In the genomic region with DNA sequence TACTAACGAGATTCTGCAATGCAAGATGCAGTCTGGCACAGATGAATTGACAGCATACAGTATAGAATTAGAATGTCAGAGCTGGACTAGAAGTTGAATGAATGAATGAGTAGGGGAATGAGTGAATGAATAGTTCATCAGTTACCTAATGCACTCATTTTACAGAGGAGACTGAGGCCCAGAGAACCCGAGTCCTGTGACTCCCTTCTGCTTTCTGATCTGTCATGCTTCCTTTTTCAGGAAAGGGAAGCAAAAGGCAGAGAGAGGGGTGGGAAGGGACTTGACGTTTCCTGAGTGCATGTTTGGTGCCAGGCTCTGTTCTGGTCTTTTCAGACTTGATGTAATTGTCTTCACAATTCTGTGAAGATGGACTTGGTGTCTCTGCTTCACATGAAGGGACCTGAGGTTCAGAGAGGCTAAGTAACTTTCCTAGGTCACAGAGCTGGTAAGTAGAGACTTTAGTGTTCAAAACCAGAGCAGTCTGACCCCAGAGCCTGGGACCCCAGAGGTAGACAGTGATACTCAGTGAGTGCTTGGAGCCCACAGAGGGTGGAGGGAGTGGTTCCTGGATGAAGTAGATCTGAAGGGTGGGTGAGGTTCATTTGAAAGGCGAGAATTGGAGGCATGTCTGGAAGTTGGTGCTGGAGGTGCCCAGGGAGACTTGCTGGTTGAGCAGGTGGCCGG, we compare ENCODE assay signal across 1 cellular context.
TF ChIP-seq lines count a peak whose summit lies in the region.

No MANE protein-coding gene starts in this region.

TF ChIP-seq in HCT116, 20 proteins besides CTCF, POLR2A, EP300 and RAD21:
- TF ChIP-seq CEBPB (IDR thresholded peaks at IDR 0.05; ENCODE audit: low read depth) = no peak
- TF ChIP-seq CBX3 (IDR thresholded peaks at IDR 0.05; ENCODE audit: low read depth) = no peak
- no peak for TF ChIP-seq SP1 (IDR thresholded peaks at IDR 0.05; ENCODE audit: low read depth)
- TF ChIP-seq EZH2phosphoT487 (IDR thresholded peaks at IDR 0.05; ENCODE audit: borderline replicate concordance) = no peak
- TF ChIP-seq SIN3A (IDR thresholded peaks at IDR 0.05; ENCODE audit: low read depth) = no peak
- TF ChIP-seq YY1 (IDR thresholded peaks at IDR 0.05; ENCODE audit: extremely low read depth, insufficient replicate concordance, low read depth, low read length) = no peak
- no peak for TF ChIP-seq EZH2 (IDR thresholded peaks at IDR 0.05)
- TF ChIP-seq SRF (IDR thresholded peaks at IDR 0.05; ENCODE audit: low read depth) = no peak
- TF ChIP-seq ELF1 (IDR thresholded peaks at IDR 0.05; ENCODE audit: borderline replicate concordance, low read depth) = no peak
- no peak for TF ChIP-seq ZNF274 (IDR thresholded peaks at IDR 0.05; ENCODE audit: low read depth, low read length)
- TF ChIP-seq MAX (IDR thresholded peaks at IDR 0.05) = no peak
